9 cellular contexts compared by ENCODE assay signal in the genomic region with DNA sequence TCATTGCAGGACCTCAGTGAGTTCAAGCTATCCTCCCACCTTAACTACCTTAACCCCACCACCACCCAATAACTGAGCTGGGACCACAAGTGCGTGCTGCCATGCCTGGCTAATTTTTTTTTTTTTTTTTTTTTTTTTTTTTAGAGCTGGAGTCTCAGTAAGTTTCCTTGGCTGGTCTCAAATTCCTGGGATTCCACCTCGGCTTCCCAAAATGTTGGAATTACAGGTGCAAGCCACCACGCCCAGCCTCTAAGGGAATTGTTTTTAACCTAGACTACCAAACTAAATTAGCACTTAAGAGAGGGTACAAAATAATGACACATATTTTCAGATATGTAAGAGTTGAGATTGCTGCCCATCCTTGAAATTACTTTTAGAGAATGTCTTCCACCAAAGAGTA.
"Had no signal": no experiment of that assay in that cellular context is flagged by ENCODE, and none has a peak within 500 bp of the region (broad histone marks: within the 10 kb centered on the region; RNA-seq: fewer than 3 reads in every experiment).

No MANE protein-coding gene starts in this region.

- H2AFZ ChIP-seq: GM23248 had no signal

- H3K4me3 Mint-ChIP-seq: HFFc6 had no signal

- DNase-seq: GM23248, H7, HFFc6, IMR-90, KG1 had no signal

- H3K27ac ChIP-seq: GM23248 had no signal

- H3K9ac ChIP-seq: GM23248 had no signal

- ATAC-seq: HCT116, K562 had no signal

- FAIRE-seq: HTR-8/SVneo, K562 had no signal

- H3K9me3 ChIP-seq: HAP-1 had no signal

- H3K27ac Mint-ChIP-seq: HFFc6 had no signal

- H3K4me3 ChIP-seq: GM23248, HAP-1, K562 had no signal

- H3K9me3 Mint-ChIP-seq: HFFc6 had no signal

- H3K36me3 ChIP-seq: HAP-1 had no signal
